ENCODE assay signal across 8 cellular contexts in genomic region chr19:8240274-8241229, GRCh38. TPM values are rescaled to one million over a fixed set of nuclear protein-coding genes. Genes with fewer than 3 reads are reported as not detected.
A peak's percentile ranks its signal among the peaks of the same experiment; 100 is the strongest.
DNase-seq lines count a peak whose midpoint lies in the region; ATAC-seq and TF ChIP-seq lines count a peak whose summit lies in the region.

No MANE protein-coding gene starts in this region.

- peak; percentile 94 for DNase-seq in Daoy (ENCODE audit: low read depth)
- peak; percentile 85 to 92 for DNase-seq in NOMO-1 (lab: John Stamatoyannopoulos, UW; ENCODE audit: unreplicated experiment in 2 of 2)
- DNase-seq in activated T-helper 9 cell treated with anti-CD3 and anti-CD28 coated beads, Interleukin-2, amount 50 U/mL, for 16 hours (ENCODE audit: low read depth), result peak; percentile 15
- DNase-seq in fibroblast of pulmonary artery (ENCODE audit: low read depth), result peak; percentile 96
- DNase-seq in nephron progenitor cell, result peak; percentile 61

- no peaks in the 10 kb centered on the region for H3K36me3 ChIP-seq in stomach smooth muscle (ENCODE audit: control insufficient read depth in 2 of 2, insufficient read depth in 2 of 2, low read length in 2 of 2)

- peak overlapping the region in 1 of 2 donors; percentile 36 for H3K9ac ChIP-seq in stomach smooth muscle (ENCODE audit: low read length in 2 of 2)

- H3K4me3 ChIP-seq in fibroblast of pulmonary artery (replicated peaks; ENCODE audit: low read depth, low read length) (peak overlapping the region; percentile 21), stomach smooth muscle (ENCODE audit: low read length in 2 of 2) (peak overlapping the region; percentile 36 to 52)

- ATAC-seq in HG02610 (IDR thresholded peaks at IDR 0.05; ENCODE audit: unreplicated experiment), result peak; percentile 70
- ATAC-seq in GM19035 (IDR thresholded peaks at IDR 0.05; ENCODE audit: unreplicated experiment), result no peak

- peak overlapping the region; percentile 76 for H3K27ac Mint-ChIP-seq in nephron progenitor cell

- peaks cover 4 to 9% of the 10 kb centered on the region in 2 donors for H3K9me3 ChIP-seq in stomach smooth muscle (ENCODE audit: control insufficient read depth in 2 of 2, low read length in 2 of 2)

- no peaks in the 10 kb centered on the region for H3K27me3 ChIP-seq in stomach smooth muscle (ENCODE audit: control insufficient read depth in 1 of 2, insufficient read depth in 2 of 2, low read length in 2 of 2)

- no peak for TF ChIP-seq CTCF in fibroblast of pulmonary artery (IDR thresholded peaks at IDR 0.05; ENCODE audit: low read length, missing control alignments)
- no peak for TF ChIP-seq CTCF in nephron progenitor cell (IDR thresholded peaks at IDR 0.05)

- peaks cover 28% of the 10 kb centered on the region for H3K4me1 Mint-ChIP-seq in nephron progenitor cell

- H3K9me3 Mint-ChIP-seq in nephron progenitor cell, result peaks cover 39% of the 10 kb centered on the region

- H3K27me3 Mint-ChIP-seq in nephron progenitor cell (ENCODE audit: low read depth, poor library complexity), result no peaks in the 10 kb centered on the region

- H3K36me3 Mint-ChIP-seq in nephron progenitor cell (ENCODE audit: low read depth), result peaks cover 57% of the 10 kb centered on the region

- H3K27ac ChIP-seq in stomach smooth muscle (ENCODE audit: low read length), result no peak overlapping the region

- H3K4me3 Mint-ChIP-seq in nephron progenitor cell, result peak overlapping the region; percentile 55

- peaks cover 11% of the 10 kb centered on the region for H3K4me1 ChIP-seq in stomach smooth muscle (ENCODE audit: control insufficient read depth, insufficient read depth, low read length)

RNA-seq across cellular contexts. Expression of gene CERS4, which starts 31.4 kb away (rescaled TPM):
- total RNA-seq in Daoy (2014; rRNA removed; shearing (Covaris generic)), result 12.1 and 14.6 TPM in 2 replicates

Comparison
In these comparisons a context has a peak if more than half of its experiments do, and no peak if none do; other contexts are left out.
1. DNase-seq: peak in every context shown above with its lines; median percentile 96 in fibroblast of pulmonary artery; 94 in Daoy; 88 in NOMO-1; 61 in nephron progenitor cell; 15 in activated T-helper 9 cell treated with anti-CD3 and anti-CD28 coated beads, Interleukin-2, amount 50 U/mL, for 16 hours.